ENCODE assay signal across 21 cellular contexts in genomic region chr19:16002985-16003384, GRCh38. TPM values are rescaled to one million over a fixed set of nuclear protein-coding genes. Genes with fewer than 3 reads are reported as not detected.
DNase-seq lines count a peak whose midpoint lies in the region; ATAC-seq and TF ChIP-seq lines count a peak whose summit lies in the region.
"Had no signal": no experiment of that assay in that cellular context is flagged by ENCODE, and none has a peak within 500 bp of the region (broad histone marks: within the 10 kb centered on the region; RNA-seq: fewer than 3 reads in every experiment).

No MANE protein-coding gene starts in this region.

- TF ChIP-seq CTCF in Calu3 (IDR thresholded peaks at IDR 0.05; ENCODE audit: unreplicated experiment) (no peak), osteocyte (IDR thresholded peaks at IDR 0.05) (no peak), suprapubic skin (IDR thresholded peaks at IDR 0.05) (no peak)

- TF ChIP-seq POLR2A in suprapubic skin (IDR thresholded peaks at IDR 0.05), result no peak

- H3K9me3 Mint-ChIP-seq in activated T-cell treated with anti-CD3 and anti-CD28 coated beads, Interleukin-2, amount 50 U/mL, for 72 hours, result no peaks in the 10 kb centered on the region
- no peaks in the 10 kb centered on the region for H3K9me3 Mint-ChIP-seq in activated T-cell treated with anti-CD3 and anti-CD28 coated beads, Interleukin-2, amount 50 U/mL, for 24 hours
- H3K9me3 Mint-ChIP-seq in Calu3 (ENCODE audit: low read depth, unreplicated experiment) (no peaks in the 10 kb centered on the region), osteocyte (ENCODE audit: unreplicated experiment) (no peaks in the 10 kb centered on the region)
- no peaks in the 10 kb centered on the region for H3K9me3 Mint-ChIP-seq in dendritic cell treated with granulocyte-macrophage colony-stimulating factor and Interleukin-4, amounts not matched to agents 40 ng/mL and 50 ng/mL, for 4 days
- H3K9me3 Mint-ChIP-seq: CD4-positive, alpha-beta memory T cell had no signal

- intact Hi-C loops in Calu3 (cut with micrococcal nuclease; ENCODE audit: unreplicated experiment), result loop anchor here (10.0 kb wide), 1 partner anchor 168 kb away; no protein-coding TSS in a partner anchor
- intact Hi-C loops in dendritic cell treated with granulocyte-macrophage colony-stimulating factor and Interleukin-4, amounts not matched to agents 40 ng/mL and 50 ng/mL, for 4 days (cut with micrococcal nuclease), result no loop called here

- WGBS in suprapubic skin, result 85% methylated on average over 4 of the region's 4 CpGs

- H3K27ac Mint-ChIP-seq in activated T-cell treated with anti-CD3 and anti-CD28 coated beads, Interleukin-2, amount 50 U/mL, for 72 hours, result no peak overlapping the region
- no peak overlapping the region for H3K27ac Mint-ChIP-seq in activated T-cell treated with anti-CD3 and anti-CD28 coated beads, Interleukin-2, amount 50 U/mL, for 24 hours
- peak overlapping the region; percentile 18 for H3K27ac Mint-ChIP-seq in Calu3 (ENCODE audit: unreplicated experiment)
- H3K27ac Mint-ChIP-seq in dendritic cell treated with granulocyte-macrophage colony-stimulating factor and Interleukin-4, amounts not matched to agents 40 ng/mL and 50 ng/mL, for 4 days, result peak overlapping the region; percentile 58
- no peak overlapping the region for H3K27ac Mint-ChIP-seq in osteocyte (ENCODE audit: unreplicated experiment)

- H3K4me3 ChIP-seq in suprapubic skin, result no peak overlapping the region

- no TSS peak for BruUV-seq in Calu3 (replicated peaks; lab: Mats Ljungman, UMichigan)

- H3K4me1 ChIP-seq in suprapubic skin, result peaks cover 15% of the 10 kb centered on the region

- no peak for TF ChIP-seq EP300 in suprapubic skin (IDR thresholded peaks at IDR 0.05)

- peak overlapping the region; percentile 81 to 92 for H3K4me3 Mint-ChIP-seq in activated T-cell treated with anti-CD3 and anti-CD28 coated beads, Interleukin-2, amount 50 U/mL, for 72 hours
- no peak overlapping the region for H3K4me3 Mint-ChIP-seq in activated T-cell treated with anti-CD3 and anti-CD28 coated beads, Interleukin-2, amount 50 U/mL, for 24 hours
- H3K4me3 Mint-ChIP-seq in Calu3 (ENCODE audit: low read depth, unreplicated experiment), result peak overlapping the region; percentile 35
- H3K4me3 Mint-ChIP-seq in dendritic cell treated with granulocyte-macrophage colony-stimulating factor and Interleukin-4, amounts not matched to agents 40 ng/mL and 50 ng/mL, for 4 days, result peak overlapping the region; percentile 19
- no peak overlapping the region for H3K4me3 Mint-ChIP-seq in osteocyte (ENCODE audit: unreplicated experiment)

- H3K9me3 ChIP-seq in suprapubic skin, result no peaks in the 10 kb centered on the region
- H3K9me3 ChIP-seq: Peyer's patch had no signal

- DNase-seq in activated T-cell treated with anti-CD3 and anti-CD28 coated beads, Interleukin-2, amount 50 U/mL, for 72 hours, result no peak
- no peak for DNase-seq in activated T-cell treated with anti-CD3 and anti-CD28 coated beads, Interleukin-2, amount 50 U/mL, for 24 hours
- DNase-seq in Calu3 (no peak), osteocyte (ENCODE audit: extremely low spot score, unreplicated experiment) (peak; percentile 64), suprapubic skin (ENCODE audit: low spot score in 2 of 2) (no peak), HK-2 (ENCODE audit: unreplicated experiment) (no peak), GM19238 (ENCODE audit: insufficient read length, low spot score) (no peak)
- DNase-seq: CD4-positive, alpha-beta memory T cell; DND-41; GDM1; GM23248; MM.1S; NCI-H1105; NCI-H1694 treated with DMSO at 0.1 percent for 48 hours; NCI-H774; Peyer's patch; SHP77 had no signal

- H3K36me3 Mint-ChIP-seq in activated T-cell treated with anti-CD3 and anti-CD28 coated beads, Interleukin-2, amount 50 U/mL, for 72 hours (ENCODE audit: insufficient read depth in 2 of 2), result no peaks in the 10 kb centered on the region
- H3K36me3 Mint-ChIP-seq in activated T-cell treated with anti-CD3 and anti-CD28 coated beads, Interleukin-2, amount 50 U/mL, for 24 hours (ENCODE audit: low read depth), result no peaks in the 10 kb centered on the region
- H3K36me3 Mint-ChIP-seq in Calu3 (ENCODE audit: insufficient read depth, unreplicated experiment) (peaks cover 15% of the 10 kb centered on the region), osteocyte (ENCODE audit: unreplicated experiment) (no peaks in the 10 kb centered on the region)
- no peaks in the 10 kb centered on the region for H3K36me3 Mint-ChIP-seq in dendritic cell treated with granulocyte-macrophage colony-stimulating factor and Interleukin-4, amounts not matched to agents 40 ng/mL and 50 ng/mL, for 4 days (ENCODE audit: low read depth)
- H3K36me3 Mint-ChIP-seq: CD4-positive, alpha-beta memory T cell had no signal

- H3K27me3 ChIP-seq in suprapubic skin, result no peaks in the 10 kb centered on the region
- H3K27me3 ChIP-seq: Peyer's patch had no signal

- CTCF ChIA-PET in Calu3 (lab: Charles Lee), result interaction anchor here (1.2 kb wide), 1 partner anchor 23 kb away, joined by 3 read pairs; no protein-coding TSS in a partner anchor

- no peaks in the 10 kb centered on the region for H3K36me3 ChIP-seq in suprapubic skin
- H3K36me3 ChIP-seq: Peyer's patch had no signal

- no peaks in the 10 kb centered on the region for H3K27me3 Mint-ChIP-seq in activated T-cell treated with anti-CD3 and anti-CD28 coated beads, Interleukin-2, amount 50 U/mL, for 72 hours (ENCODE audit: low read depth)
- no peaks in the 10 kb centered on the region for H3K27me3 Mint-ChIP-seq in activated T-cell treated with anti-CD3 and anti-CD28 coated beads, Interleukin-2, amount 50 U/mL, for 24 hours
- H3K27me3 Mint-ChIP-seq in Calu3 (ENCODE audit: unreplicated experiment), result no peaks in the 10 kb centered on the region
- peaks cover 2% of the 10 kb centered on the region for H3K27me3 Mint-ChIP-seq in dendritic cell treated with granulocyte-macrophage colony-stimulating factor and Interleukin-4, amounts not matched to agents 40 ng/mL and 50 ng/mL, for 4 days
- H3K27me3 Mint-ChIP-seq in osteocyte (ENCODE audit: unreplicated experiment), result peaks cover 15% of the 10 kb centered on the region
- H3K27me3 Mint-ChIP-seq: CD4-positive, alpha-beta memory T cell had no signal

- no peak for ATAC-seq in activated T-cell treated with anti-CD3 and anti-CD28 coated beads, Interleukin-2, amount 50 U/mL, for 72 hours (replicated peaks in 1 of 2)
- ATAC-seq: HCT116 had no signal

- peaks cover 31% of the 10 kb centered on the region for H3K4me1 Mint-ChIP-seq in activated T-cell treated with anti-CD3 and anti-CD28 coated beads, Interleukin-2, amount 50 U/mL, for 72 hours (ENCODE audit: low read depth)
- H3K4me1 Mint-ChIP-seq in activated T-cell treated with anti-CD3 and anti-CD28 coated beads, Interleukin-2, amount 50 U/mL, for 24 hours (ENCODE audit: low read depth), result peaks cover 28% of the 10 kb centered on the region
- H3K4me1 Mint-ChIP-seq in Calu3 (ENCODE audit: low read depth, unreplicated experiment), result peaks cover 30% of the 10 kb centered on the region
- peaks cover 30% of the 10 kb centered on the region for H3K4me1 Mint-ChIP-seq in dendritic cell treated with granulocyte-macrophage colony-stimulating factor and Interleukin-4, amounts not matched to agents 40 ng/mL and 50 ng/mL, for 4 days (ENCODE audit: low read depth)
- peaks cover 8% of the 10 kb centered on the region for H3K4me1 Mint-ChIP-seq in osteocyte (ENCODE audit: unreplicated experiment)

- no peak overlapping the region for H3K27ac ChIP-seq in suprapubic skin
- H3K27ac ChIP-seq: GM23248, KMS-11, Peyer's patch had no signal

RNA-seq across cellular contexts. Expression of gene OR10H4, which starts 54.2 kb away (rescaled TPM):
- not detected for total RNA-seq in activated T-cell treated with anti-CD3 and anti-CD28 coated beads, Interleukin-2, amount 50 U/mL, for 72 hours
- not detected in 2 replicates for total RNA-seq in Calu3 (2022)
- not detected in 2 replicates for total RNA-seq in osteocyte
- total RNA-seq in suprapubic skin, result not detected
- total RNA-seq: A172; CD4-positive, alpha-beta memory T cell; GM23248; Peyer's patch had no signal

Comparison
In these comparisons a context has a peak if more than half of its experiments do, and no peak if none do; other contexts are left out.
1. H3K4me3 Mint-ChIP-seq: peak in activated T-cell treated with anti-CD3 and anti-CD28 coated beads, Interleukin-2, amount 50 U/mL, for 72 hours (2 of 2), Calu3 (single experiment) and dendritic cell treated with granulocyte-macrophage colony-stimulating factor and Interleukin-4, amounts not matched to agents 40 ng/mL and 50 ng/mL, for 4 days (single experiment); none in activated T-cell treated with anti-CD3 and anti-CD28 coated beads, Interleukin-2, amount 50 U/mL, for 24 hours (single experiment) and osteocyte (single experiment).
2. H3K27ac Mint-ChIP-seq: peak in Calu3 (single experiment) and dendritic cell treated with granulocyte-macrophage colony-stimulating factor and Interleukin-4, amounts not matched to agents 40 ng/mL and 50 ng/mL, for 4 days (single experiment); none in activated T-cell treated with anti-CD3 and anti-CD28 coated beads, Interleukin-2, amount 50 U/mL, for 72 hours (single experiment), activated T-cell treated with anti-CD3 and anti-CD28 coated beads, Interleukin-2, amount 50 U/mL, for 24 hours (single experiment) and osteocyte (single experiment).